13 cellular contexts compared by ENCODE assay signal in the genomic region with DNA sequence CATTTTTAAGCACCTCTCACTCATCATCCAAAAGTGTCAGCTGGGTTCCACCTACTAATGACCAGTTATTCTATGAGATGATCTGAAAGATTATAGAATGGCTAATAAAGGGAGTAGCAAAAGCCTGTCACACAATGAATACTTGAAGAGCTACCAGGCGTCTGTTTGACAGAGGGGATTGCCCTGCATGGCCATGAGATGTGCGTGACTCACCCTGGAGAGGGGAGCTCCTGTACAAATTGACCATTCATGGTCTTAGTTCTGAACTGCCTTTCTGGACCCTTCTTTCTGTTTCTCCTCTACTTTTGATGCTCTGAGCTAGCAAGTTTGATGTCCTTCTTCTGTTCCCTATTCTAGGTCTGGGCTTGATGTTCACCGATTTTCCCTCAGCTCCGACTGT.
DNase-seq lines count a peak whose midpoint lies in the region; ATAC-seq and TF ChIP-seq lines count a peak whose summit lies in the region.
"Had no signal": no experiment of that assay in that cellular context is flagged by ENCODE, and none has a peak within 500 bp of the region (broad histone marks: within the 10 kb centered on the region; RNA-seq: fewer than 3 reads in every experiment).

No MANE protein-coding gene starts in this region.

- TF ChIP-seq CTCF in GM06990 (IDR thresholded peaks at IDR 0.05; ENCODE audit: insufficient read depth, low read length, poor library complexity, severe bottlenecking), result no peak
- TF ChIP-seq CTCF in fibroblast of the aortic adventitia (IDR thresholded peaks at IDR 0.05; ENCODE audit: insufficient read depth, low read length), result no peak
- TF ChIP-seq CTCF in CD14-positive monocyte (IDR thresholded peaks at IDR 0.05), result no peak

- peaks cover 14% of the 10 kb centered on the region for H3K4me1 Mint-ChIP-seq in CD14-positive monocyte

- peaks cover 19 to 33% (median 29%) of the 10 kb centered on the region in 3 donors for H3K27me3 Mint-ChIP-seq in CD14-positive monocyte (ENCODE audit: low read depth in 3 of 3)

- peak overlapping the region in 1 of 2 donors; percentile 29 for H3K4me3 Mint-ChIP-seq in CD14-positive monocyte
- H3K4me3 Mint-ChIP-seq: stimulated activated naive B cell treated with anti-CD40 and anti-IgM and Interleukin-4, amounts not matched to agents 10 μg/mL and 1 μg/mL and 100 μg/mL, for 72 hours had no signal

- H3K4me3 ChIP-seq in GM06990 (replicated peaks; ENCODE audit: low read depth, low read length) (no peak overlapping the region), fibroblast of the aortic adventitia (ENCODE audit: low read depth, low read length) (no peak overlapping the region)
- H3K4me3 ChIP-seq: lower lobe of right lung, skin epidermis had no signal

- no peaks in the 10 kb centered on the region for H3K36me3 ChIP-seq in GM06990 (ENCODE audit: control insufficient read depth, insufficient read depth, low read length)
- H3K36me3 ChIP-seq: lower lobe of right lung had no signal

- no peak overlapping the region for H3K27ac Mint-ChIP-seq in CD14-positive monocyte
- H3K27ac Mint-ChIP-seq: stimulated activated naive B cell treated with anti-CD40 and anti-IgM and Interleukin-4, amounts not matched to agents 10 μg/mL and 1 μg/mL and 100 μg/mL, for 72 hours had no signal

- DNase-seq in GM06990 (ENCODE audit: extremely low read depth, insufficient read length) (peak; percentile 14), HT1080 (ENCODE audit: low read depth) (peak; percentile 41), fibroblast of the aortic adventitia (ENCODE audit: low read depth) (peak; percentile 35), substantia nigra (lab: John Stamatoyannopoulos, UW) (no peak), D341Med (ENCODE audit: low spot score) (no peak), AG20443 (ENCODE audit: low spot score) (no peak), CD14-positive monocyte (ENCODE audit: low spot score) (no peak)
- DNase-seq: erythroblast; lower lobe of right lung; NCI-H1694; stimulated activated naive B cell treated with anti-CD40 and anti-IgM and Interleukin-4, amounts not matched to agents 10 μg/mL and 1 μg/mL and 100 μg/mL, for 72 hours had no signal

- peak; percentile 59 for ATAC-seq in GM21529 (IDR thresholded peaks at IDR 0.05; ENCODE audit: unreplicated experiment)
- ATAC-seq: lower lobe of right lung had no signal

- intact Hi-C loops in CD14-positive monocyte (cut with micrococcal nuclease), result no loop called here

- H3K27ac ChIP-seq in substantia nigra (ENCODE audit: low read depth, low read length, poor library complexity, severe bottlenecking), result no peak overlapping the region
- H3K27ac ChIP-seq: lower lobe of right lung, skin epidermis had no signal

- peaks cover 0 to 5% of the 10 kb centered on the region in 2 donors for H3K36me3 Mint-ChIP-seq in CD14-positive monocyte
- H3K36me3 Mint-ChIP-seq: stimulated activated naive B cell treated with anti-CD40 and anti-IgM and Interleukin-4, amounts not matched to agents 10 μg/mL and 1 μg/mL and 100 μg/mL, for 72 hours had no signal

- peaks cover 0 to 1% (median 0%) of the 10 kb centered on the region in 7 donors for H3K9me3 Mint-ChIP-seq in CD14-positive monocyte
- H3K9me3 Mint-ChIP-seq: stimulated activated naive B cell treated with anti-CD40 and anti-IgM and Interleukin-4, amounts not matched to agents 10 μg/mL and 1 μg/mL and 100 μg/mL, for 72 hours had no signal

- no peaks in the 10 kb centered on the region for H3K27me3 ChIP-seq in GM06990 (replicated peaks; ENCODE audit: control insufficient read depth, insufficient read depth, low read length)

Comparison
In these comparisons a context has a peak if more than half of its experiments do, and no peak if none do; other contexts are left out.
1. DNase-seq: peak in GM06990 (single experiment), HT1080 (single experiment) and fibroblast of the aortic adventitia (single experiment); none in substantia nigra (0 of 49), D341Med (single experiment), AG20443 (single experiment) and CD14-positive monocyte (single experiment).